9 cellular contexts compared by ENCODE assay signal in the genomic region with DNA sequence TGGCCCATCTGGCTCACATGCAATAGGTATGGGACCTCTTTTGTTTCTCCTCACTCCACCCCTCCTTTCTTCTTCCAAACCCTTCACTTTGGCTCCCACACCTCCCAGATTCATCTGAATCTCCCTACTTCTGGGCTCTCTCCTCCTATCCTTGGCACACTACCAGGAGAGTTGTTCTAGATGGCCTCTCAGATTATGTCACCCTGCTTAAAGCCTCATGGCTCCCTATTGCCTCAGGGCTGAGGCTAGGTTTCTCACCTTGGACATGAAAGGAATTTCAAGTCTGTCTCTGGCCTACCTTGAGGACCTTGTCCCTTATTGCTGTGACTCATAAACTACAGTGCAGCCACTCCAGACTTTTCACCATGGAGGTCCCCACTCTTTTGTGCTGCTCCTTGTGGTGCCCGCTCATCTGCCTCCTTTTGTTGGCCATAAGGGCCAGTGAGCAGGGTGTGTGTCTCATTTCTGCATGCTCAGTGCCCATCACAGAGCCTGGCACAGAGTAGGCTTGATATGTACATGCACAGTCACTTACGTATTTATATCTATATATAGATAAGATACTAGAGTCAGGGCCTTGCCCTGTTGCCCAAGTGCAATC. TPM values are rescaled to one million over a fixed set of nuclear protein-coding genes. Genes with fewer than 3 reads are reported as not detected.
DNase-seq lines count a peak whose midpoint lies in the region; ATAC-seq, FAIRE-seq and TF ChIP-seq lines count a peak whose summit lies in the region.
"Had no signal": no experiment of that assay in that cellular context is flagged by ENCODE, and none has a peak within 500 bp of the region (broad histone marks: within the 10 kb centered on the region; RNA-seq: fewer than 3 reads in every experiment).

No MANE protein-coding gene starts in this region.

- H3K27ac ChIP-seq in HUES64 (ENCODE audit: low read depth, low read length), result peak overlapping the region; percentile 76; the same call in 1 of the 2 replicates
- no peak overlapping the region for H3K27ac ChIP-seq in keratinocyte (ENCODE audit: control insufficient read depth, insufficient read depth, low read length)
- H3K27ac ChIP-seq in temporal lobe (ENCODE audit: low read depth, low read length), result peak overlapping the region; percentile 64

- H3K4me1 ChIP-seq in HUES64 (ENCODE audit: insufficient read depth, low read length), result peaks cover 19% of the 10 kb centered on the region
- peaks cover 19% of the 10 kb centered on the region for H3K4me1 ChIP-seq in keratinocyte (ENCODE audit: control insufficient read depth, extremely low read depth, insufficient read depth, low read length)

- H2AFZ ChIP-seq in keratinocyte (ENCODE audit: control insufficient read depth, low read length), result no peak overlapping the region

- H3K9me3 ChIP-seq in HUES64 (ENCODE audit: insufficient read depth, low read depth, low read length), result no peaks in the 10 kb centered on the region
- no peaks in the 10 kb centered on the region for H3K9me3 ChIP-seq in keratinocyte (ENCODE audit: control insufficient read depth, low read depth, low read length)

- peak; percentile 52 for FAIRE-seq in keratinocyte (lab: Jason Lieb, UNC)

- H3K36me3 ChIP-seq in HUES64 (ENCODE audit: insufficient read depth, low read length), result peaks cover 26% of the 10 kb centered on the region
- H3K36me3 ChIP-seq in keratinocyte (ENCODE audit: control insufficient read depth in 2 of 2, extremely low read depth in 1 of 2, insufficient read depth in 2 of 2, low read length in 2 of 2), result peaks cover under 1 to 3% of the 10 kb centered on the region in 2 experiments

- dilution Hi-C loops in keratinocyte (cut with MboI; ENCODE audit: extremely low pct_ligation_motif_present, low sequenced_read_pairs), result no loop called here

- no peak overlapping the region; the same call in 1 of the 2 replicates for H3K9ac ChIP-seq in HUES64 (ENCODE audit: low read depth, low read length)
- H3K9ac ChIP-seq in keratinocyte (ENCODE audit: control insufficient read depth, extremely low read depth, insufficient read depth, low read length), result no peak overlapping the region

- ATAC-seq in GM18861 (IDR thresholded peaks at IDR 0.05; ENCODE audit: unreplicated experiment) (no peak), GM19328 (IDR thresholded peaks at IDR 0.05; ENCODE audit: unreplicated experiment) (no peak)

- WGBS in HUES64, result 89% methylated on average over 1 of the region's 2 CpGs

- no peak for TF ChIP-seq CTCF in astrocyte of the spinal cord (IDR thresholded peaks at IDR 0.05; ENCODE audit: low read depth, low read length)
- no peak for TF ChIP-seq CTCF in keratinocyte (optimal IDR thresholded peaks at IDR 0.05 in 1 of 3, IDR thresholded peaks at IDR 0.05 in 1 of 3, conservative IDR thresholded peaks at IDR 0.05 in 1 of 3; ENCODE audit: extremely low read depth in 1 of 3, insufficient read depth in 2 of 3, low read length in 3 of 3)

- in situ Hi-C loops in astrocyte of the spinal cord (cut with HindIII; ENCODE audit: low sequenced_read_pairs), result no loop called here

- H3K4me3 ChIP-seq in HUES64 (ENCODE audit: low read length) (no peak overlapping the region), astrocyte of the spinal cord (ENCODE audit: low read depth, low read length) (no peak overlapping the region), keratinocyte (ENCODE audit: control insufficient read depth in 2 of 3, extremely low read depth in 1 of 3, insufficient read depth in 2 of 3, low read depth in 1 of 3, low read length in 3 of 3) (no peak overlapping the region)

- H3K4me2 ChIP-seq in keratinocyte (ENCODE audit: control insufficient read depth, extremely low read depth, insufficient read depth, low read depth, low read length), result no peak overlapping the region

- H3K79me2 ChIP-seq in keratinocyte (ENCODE audit: control insufficient read depth, insufficient read depth, low read length), result no peaks in the 10 kb centered on the region

- peak; percentile 86 for DNase-seq in astrocyte of the spinal cord (ENCODE audit: low read depth, low spot score)
- no peak for DNase-seq in keratinocyte (ENCODE audit: low read depth, low spot score)
- no peak for DNase-seq in A172 (ENCODE audit: low spot score)
- DNase-seq in GDM1 (lab: John Stamatoyannopoulos, UW), result no peak
- DNase-seq: stimulated activated CD4-positive, alpha-beta T cell treated with anti-CD3 and anti-CD28 coated beads, Interleukin-4, amount 100 ng/mL, for 1 hour had no signal

- no peaks in the 10 kb centered on the region for H3K9me1 ChIP-seq in keratinocyte (ENCODE audit: control insufficient read depth, extremely low read depth, insufficient read depth, low read length)

- H3K27me3 ChIP-seq in HUES64 (ENCODE audit: insufficient read depth, low read length) (no peaks in the 10 kb centered on the region), keratinocyte (ENCODE audit: control insufficient read depth, extremely low read depth, insufficient read depth, low read length) (no peaks in the 10 kb centered on the region)

- no peaks in the 10 kb centered on the region for H4K20me1 ChIP-seq in keratinocyte (ENCODE audit: control insufficient read depth, extremely low read depth, insufficient read depth, low read length)

RNA-seq across cellular contexts. Expression of gene MFAP4, which starts 1.0 kb away (rescaled TPM):
- 5.8 TPM for polyA plus RNA-seq in HUES64 (2013, experiment 1 of 2)
- polyA plus RNA-seq in HUES64 (2013, experiment 2 of 2), result 5.0 TPM
- polyA plus RNA-seq in keratinocyte, result not detected in 3 replicates
- not detected for polyA plus RNA-seq in keratinocyte (2011; ENCODE audit: low read depth)
- not detected in 2 replicates for polyA plus RNA-seq in keratinocyte (2011; cell fraction: cytosol; rRNA removed)
- not detected in 2 replicates for polyA plus RNA-seq in keratinocyte (2011; cell fraction: nucleus; rRNA removed)
- 0.32 and 0.38 TPM in 2 replicates for polyA plus RNA-seq in keratinocyte (2012; ENCODE audit: low replicate concordance)
- not detected in 3 replicates for polyA minus RNA-seq in keratinocyte
- not detected for polyA minus RNA-seq in keratinocyte (2011; cell fraction: cytosol; rRNA and poly(A)+ RNA removed)
- polyA minus RNA-seq in keratinocyte (2011; cell fraction: nucleus; rRNA and poly(A)+ RNA removed), result not detected in 2 replicates
- 2.0 TPM for total RNA-seq in temporal lobe
- not detected in 2 replicates for total RNA-seq in A172 (2014; rRNA removed; shearing (Covaris generic))

RNA-seq across cellular contexts. Expression of gene MAPK7, which starts 9.7 kb away (rescaled TPM):
- polyA plus RNA-seq in HUES64 (2013, experiment 1 of 2), result 29.0 TPM
- 25.9 TPM for polyA plus RNA-seq in HUES64 (2013, experiment 2 of 2)
- polyA plus RNA-seq in keratinocyte, result 4.3 to 11.1 TPM (median 5.4 TPM) in 3 replicates
- polyA plus RNA-seq in keratinocyte (2011; ENCODE audit: low read depth), result 2.8 TPM
- polyA plus RNA-seq in keratinocyte (2011; cell fraction: cytosol; rRNA removed), result 5.5 and 7.5 TPM in 2 replicates
- 18.1 and 19.4 TPM in 2 replicates for polyA plus RNA-seq in keratinocyte (2011; cell fraction: nucleus; rRNA removed)
- polyA plus RNA-seq in keratinocyte (2012; ENCODE audit: low replicate concordance), result 12.9 and 14.2 TPM in 2 replicates
- polyA minus RNA-seq in keratinocyte, result 14.9 to 65.1 TPM (median 19.7 TPM) in 3 replicates
- 15.2 TPM for polyA minus RNA-seq in keratinocyte (2011; cell fraction: cytosol; rRNA and poly(A)+ RNA removed)
- 25.7 and 26.4 TPM in 2 replicates for polyA minus RNA-seq in keratinocyte (2011; cell fraction: nucleus; rRNA and poly(A)+ RNA removed)
- total RNA-seq in temporal lobe, result 18.2 TPM
- total RNA-seq in A172 (2014; rRNA removed; shearing (Covaris generic)), result 11.5 and 15.5 TPM in 2 replicates

RNA-seq across cellular contexts. Expression of gene RNF112, which starts 23.0 kb away (rescaled TPM):
- 1.1 TPM for polyA plus RNA-seq in HUES64 (2013, experiment 1 of 2)
- polyA plus RNA-seq in HUES64 (2013, experiment 2 of 2), result 1.2 TPM
- polyA plus RNA-seq in keratinocyte, result 0.05 to 0.13 TPM in 2 of 3 replicates, not detected in the other
- polyA plus RNA-seq in keratinocyte (2011; ENCODE audit: low read depth), result 1.2 TPM
- not detected in 2 replicates for polyA plus RNA-seq in keratinocyte (2011; cell fraction: cytosol; rRNA removed)
- polyA plus RNA-seq in keratinocyte (2011; cell fraction: nucleus; rRNA removed), result 0.32 and 0.59 TPM in 2 replicates
- 0.05 and 1.9 TPM in 2 replicates for polyA plus RNA-seq in keratinocyte (2012; ENCODE audit: low replicate concordance)
- 0.07 to 0.10 TPM in 2 of 3 replicates, not detected in the other for polyA minus RNA-seq in keratinocyte
- not detected for polyA minus RNA-seq in keratinocyte (2011; cell fraction: cytosol; rRNA and poly(A)+ RNA removed)
- not detected in 2 replicates for polyA minus RNA-seq in keratinocyte (2011; cell fraction: nucleus; rRNA and poly(A)+ RNA removed)
- 21.6 TPM for total RNA-seq in temporal lobe
- not detected in 2 replicates for total RNA-seq in A172 (2014; rRNA removed; shearing (Covaris generic))

RNA-seq across cellular contexts. Expression of gene B9D1, which starts 25.5 kb away (rescaled TPM):
- polyA plus RNA-seq in HUES64 (2013, experiment 1 of 2), result 25.8 TPM
- 26.4 TPM for polyA plus RNA-seq in HUES64 (2013, experiment 2 of 2)
- 27.1 to 31.7 TPM (median 30.3 TPM) in 3 replicates for polyA plus RNA-seq in keratinocyte
- 2.7 TPM for polyA plus RNA-seq in keratinocyte (2011; ENCODE audit: low read depth)
- polyA plus RNA-seq in keratinocyte (2011; cell fraction: cytosol; rRNA removed), result 21.7 and 33.7 TPM in 2 replicates
- 17.1 and 23.4 TPM in 2 replicates for polyA plus RNA-seq in keratinocyte (2011; cell fraction: nucleus; rRNA removed)
- polyA plus RNA-seq in keratinocyte (2012; ENCODE audit: low replicate concordance), result 8.4 and 21.4 TPM in 2 replicates
- 14.9 to 31.9 TPM (median 26.9 TPM) in 3 replicates for polyA minus RNA-seq in keratinocyte
- 18.2 TPM for polyA minus RNA-seq in keratinocyte (2011; cell fraction: cytosol; rRNA and poly(A)+ RNA removed)
- polyA minus RNA-seq in keratinocyte (2011; cell fraction: nucleus; rRNA and poly(A)+ RNA removed), result 8.0 and 8.7 TPM in 2 replicates
- total RNA-seq in temporal lobe, result 7.9 TPM
- 41.5 and 65.1 TPM in 2 replicates for total RNA-seq in A172 (2014; rRNA removed; shearing (Covaris generic))

Comparison
In these comparisons a context has a peak if more than half of its experiments do, and no peak if none do; other contexts are left out.
1. RNA of gene RNF112, which starts 23.0 kb away (total RNA-seq): 21.6 TPM in temporal lobe (single experiment); not detected in A172; every median in the first group is over 10 times any median in the second.